In genomic region chr7:111561909-111562732, GRCh38 we compare ENCODE assay signal across 8 cellular contexts. TPM values are rescaled to one million over a fixed set of nuclear protein-coding genes. Genes with fewer than 3 reads are reported as not detected.
DNase-seq lines count a peak whose midpoint lies in the region; ATAC-seq and TF ChIP-seq lines count a peak whose summit lies in the region.

Gene IMMP2L (minus strand): TSS chr7:111562492.

- CTCF ChIA-PET in CD8-positive, alpha-beta T cell (lab: Charles Lee), result no interaction called here

- intact Hi-C loops in CD8-positive, alpha-beta T cell (cut with DNase I, micrococcal nuclease), result loop anchor here (1.0 to 10.0 kb wide), 8 partner anchors 467 to 1555 kb away; partner anchors contain the start of genes DOCK4 (in 2 of the 2), SMIM30 (in 2 of the 2), ZNF277 (in 2 of the 2) and IFRD1 (in 1 of the 2)

- H3K4me3 Mint-ChIP-seq in CD8-positive, alpha-beta T cell, result peak within 1 kb of the TSS; percentile 92

- no peaks in the 10 kb centered on the region for H3K27me3 ChIP-seq in CD8-positive, alpha-beta T cell (ENCODE audit: insufficient read depth, low read length)
- no peaks in the 10 kb centered on the region for H3K27me3 ChIP-seq in ectodermal cell (ENCODE audit: control insufficient read depth, insufficient read depth, low read length, poor library complexity, severe bottlenecking)

- H3K4me1 ChIP-seq in CD8-positive, alpha-beta T cell (ENCODE audit: insufficient read depth, low read length), result peaks cover 18% of the 10 kb centered on the region
- peaks cover 14% of the 10 kb centered on the region for H3K4me1 ChIP-seq in ectodermal cell (ENCODE audit: control insufficient read depth, insufficient read depth, low read length)

- WGBS in ectodermal cell, 2 experiments, result 1 to 2% methylated on average over 82 to 83 of the region's 83 CpGs

- H3K36me3 Mint-ChIP-seq in CD8-positive, alpha-beta T cell, result peaks cover 21% of the 10 kb centered on the region

- H3K27ac ChIP-seq in CD8-positive, alpha-beta T cell (ENCODE audit: low read depth, low read length), result peak within 1 kb of the TSS; percentile 82
- peak within 1 kb of the TSS; percentile 58 for H3K27ac ChIP-seq in ectodermal cell (ENCODE audit: insufficient read depth, low read depth, low read length, poor library complexity, severe bottlenecking)

- peaks cover 43% of the 10 kb centered on the region for H3K4me1 Mint-ChIP-seq in CD8-positive, alpha-beta T cell (ENCODE audit: low read depth)

- H3K9me3 ChIP-seq in CD8-positive, alpha-beta T cell (ENCODE audit: low read length), result no peaks in the 10 kb centered on the region
- H3K9me3 ChIP-seq in ectodermal cell (ENCODE audit: control insufficient read depth, low read length), result no peaks in the 10 kb centered on the region

- peak; percentile 95 for ATAC-seq in CD8-positive, alpha-beta T cell
- peak; percentile 94 for ATAC-seq in GM19397 (IDR thresholded peaks at IDR 0.05; ENCODE audit: unreplicated experiment)
- peak; percentile 39 for ATAC-seq in HG03558 (IDR thresholded peaks at IDR 0.05; ENCODE audit: extremely low read depth, unreplicated experiment)

- no peaks in the 10 kb centered on the region for H3K36me3 ChIP-seq in CD8-positive, alpha-beta T cell (ENCODE audit: insufficient read depth, low read length)
- no peaks in the 10 kb centered on the region for H3K36me3 ChIP-seq in ectodermal cell (ENCODE audit: control insufficient read depth, insufficient read depth, low read length)

- H3K27me3 Mint-ChIP-seq in CD8-positive, alpha-beta T cell (ENCODE audit: low read depth), result peaks cover 3% of the 10 kb centered on the region

- H3K4me3 ChIP-seq in CD8-positive, alpha-beta T cell (ENCODE audit: low read depth, low read length), result peak within 1 kb of the TSS; percentile 85
- H3K4me3 ChIP-seq in ectodermal cell (ENCODE audit: insufficient read depth, low read depth, low read length), result peak within 1 kb of the TSS; percentile 72

- peak; percentile 15 for TF ChIP-seq CTCF in CD8-positive, alpha-beta T cell (IDR thresholded peaks at IDR 0.05)

- POLR2A ChIA-PET in CD8-positive, alpha-beta T cell (lab: Charles Lee), result interaction anchor here (0.6 to 1.1 kb wide), 6 partner anchors 8 to 1378 kb away, joined by 3 read pairs; a partner anchor contains a TSS

- DNase-seq in CD8-positive, alpha-beta T cell, result peak; percentile 82 to 95 (median 90)
- DNase-seq in NCI-H82 treated with DMSO at 0.1 percent for 48 hours (lab: John Stamatoyannopoulos, UW; ENCODE audit: unreplicated experiment), result peak; percentile 58
- DNase-seq in activated CD8-positive, alpha-beta memory T cell treated with anti-CD3 and anti-CD28 coated beads for 1 hour (ENCODE audit: extremely low read depth in 1 of 2, low read depth in 1 of 2), result peak; percentile 57 to 87
- peak; percentile 90 for DNase-seq in medulla oblongata (ENCODE audit: extremely low spot score)
- DNase-seq in stimulated activated CD4-positive, alpha-beta T cell treated with anti-CD3 and anti-CD28 coated beads, TNF-alpha, amount 100 ng/mL, for 4 hours (ENCODE audit: low read depth in 3 of 3), result peak; percentile 76 to 90 (median 90)

- H3K27ac Mint-ChIP-seq in CD8-positive, alpha-beta T cell, result peak within 1 kb of the TSS; percentile 96

- no peaks in the 10 kb centered on the region for H3K9me3 Mint-ChIP-seq in CD8-positive, alpha-beta T cell

RNA-seq across cellular contexts. Expression of gene IMMP2L, which starts in this region (rescaled TPM):
- total RNA-seq in CD8-positive, alpha-beta T cell, result 10 to 100 TPM in 1 of 2 experiments, 1 to 10 TPM in 1; 9.8 to 12.7 TPM
- polyA plus RNA-seq in ectodermal cell (2013, experiment 1 of 4), result 13.9 TPM
- polyA plus RNA-seq in ectodermal cell (2013, experiment 2 of 4), result 9.9 TPM
- polyA plus RNA-seq in ectodermal cell (2013, experiment 3 of 4), result 9.6 TPM
- 15.4 TPM for polyA plus RNA-seq in ectodermal cell (2013, experiment 4 of 4)

Comparison
In these comparisons a context has a peak if more than half of its experiments do, and no peak if none do; other contexts are left out.
1. Peak in every context shown above with its lines: DNase-seq, ATAC-seq, H3K4me3 ChIP-seq and H3K27ac ChIP-seq.
2. ATAC-seq: peak in every context shown above with its lines; median percentile 95 in CD8-positive, alpha-beta T cell; 94 in GM19397; 39 in HG03558.